15 cellular contexts compared by ENCODE assay signal in genomic region chr19:18421371-18421959, GRCh38. TPM values are rescaled to one million over a fixed set of nuclear protein-coding genes. Genes with fewer than 3 reads are reported as not detected.
DNase-seq lines count a peak whose midpoint lies in the region; ATAC-seq and TF ChIP-seq lines count a peak whose summit lies in the region.
"Had no signal": no experiment of that assay in that cellular context is flagged by ENCODE, and none has a peak within 500 bp of the region (broad histone marks: within the 10 kb centered on the region; RNA-seq: fewer than 3 reads in every experiment).

No MANE protein-coding gene starts in this region.

- no peak for TF ChIP-seq CTCF in brain (conservative IDR thresholded peaks at IDR 0.05)
- no peak for TF ChIP-seq CTCF in nephron progenitor cell (IDR thresholded peaks at IDR 0.05)
- no peak for TF ChIP-seq CTCF in right atrium auricular region (IDR thresholded peaks at IDR 0.05)

- H3K27ac ChIP-seq in BLaER1 (peak overlapping the region; percentile 94), KOPT-K1 (ENCODE audit: low read depth, low read length, poor library complexity, severe bottlenecking) (peak overlapping the region; percentile 86), right atrium auricular region (no peak overlapping the region)

- H3K4me1 Mint-ChIP-seq in brain, result peaks cover 80% of the 10 kb centered on the region
- peaks cover 76% of the 10 kb centered on the region for H3K4me1 Mint-ChIP-seq in nephron progenitor cell

- no peaks in the 10 kb centered on the region for H3K27me3 ChIP-seq in BLaER1
- no peaks in the 10 kb centered on the region for H3K27me3 ChIP-seq in right atrium auricular region
- H3K27me3 ChIP-seq: upper lobe of left lung had no signal

- no peaks in the 10 kb centered on the region for H3K36me3 Mint-ChIP-seq in brain
- no peaks in the 10 kb centered on the region for H3K36me3 Mint-ChIP-seq in nephron progenitor cell (ENCODE audit: low read depth)

- H3K4me2 ChIP-seq in BLaER1, result peak overlapping the region; percentile 98

- no peaks in the 10 kb centered on the region for H3K27me3 Mint-ChIP-seq in brain
- H3K27me3 Mint-ChIP-seq in nephron progenitor cell (ENCODE audit: low read depth, poor library complexity), result peaks cover 3% of the 10 kb centered on the region

- H4K20me1 ChIP-seq in BLaER1, result peaks cover 60% of the 10 kb centered on the region

- ATAC-seq in GM18868 (IDR thresholded peaks at IDR 0.05; ENCODE audit: unreplicated experiment), result no peak
- no peak for ATAC-seq in GM21717 (IDR thresholded peaks at IDR 0.05; ENCODE audit: unreplicated experiment)
- ATAC-seq: left ventricle myocardium superior had no signal

- H3K4me1 ChIP-seq in BLaER1 (peaks cover 89% of the 10 kb centered on the region), right atrium auricular region (peaks cover 0 to 86% of the 10 kb centered on the region in 2 donors)

- H3K27ac Mint-ChIP-seq in brain (peak overlapping the region; percentile 51 to 93 (median 88)), nephron progenitor cell (peak overlapping the region; percentile 32)

- H3K36me3 ChIP-seq in BLaER1, result 0 out of 2 replicates have a peak, but pooled peaks cover 7% of the 10 kb centered on the region
- 0 out of 2 replicates have a peak, but pooled peaks cover 9% of the 10 kb centered on the region for H3K36me3 ChIP-seq in KOPT-K1 (ENCODE audit: insufficient read depth, low read length)
- no peaks in the 10 kb centered on the region for H3K36me3 ChIP-seq in right atrium auricular region
- H3K36me3 ChIP-seq: upper lobe of left lung had no signal

- peak overlapping the region; percentile 92; the same call in 1 of the 2 replicates for H3K4me3 ChIP-seq in BLaER1
- no peak overlapping the region for H3K4me3 ChIP-seq in right atrium auricular region

- H3K9me3 Mint-ChIP-seq in brain (peaks cover 0 to 2% (median 0%) of the 10 kb centered on the region in 5 experiments), nephron progenitor cell (no peaks in the 10 kb centered on the region)

- H3K4me3 Mint-ChIP-seq in brain (peak overlapping the region; percentile 87 to 93 (median 88)), nephron progenitor cell (peak overlapping the region; percentile 83)

- H3K9me3 ChIP-seq in BLaER1, result no peaks in the 10 kb centered on the region
- H3K9me3 ChIP-seq in KOPT-K1 (ENCODE audit: insufficient read depth, low read length, poor library complexity, severe bottlenecking), result no peaks in the 10 kb centered on the region
- no peaks in the 10 kb centered on the region for H3K9me3 ChIP-seq in right atrium auricular region
- H3K9me3 ChIP-seq: upper lobe of left lung had no signal

- H3K9ac ChIP-seq in BLaER1, result peak overlapping the region; percentile 92

- DNase-seq in nephron progenitor cell, result no peak
- no peak for DNase-seq in NCI-H146 (lab: John Stamatoyannopoulos, UW)
- no peak for DNase-seq in right atrium auricular region (ENCODE audit: low spot score)
- DNase-seq: erythroblast; GDM1; left ventricle myocardium superior; NCI-H1694 treated with DMSO at 0.1 percent for 48 hours; stimulated activated CD4-positive, alpha-beta T cell treated with anti-CD3 and anti-CD28 coated beads, Interleukin-1b, Interleukin-23, amount 100 ng/mL, for 48 hours had no signal

RNA-seq across cellular contexts. Expression of gene SSBP4, which starts 2.3 kb away (rescaled TPM):
- 93.3 TPM for polyA plus RNA-seq in brain (ENCODE audit: insufficient read depth, low read depth, low replicate concordance)
- total RNA-seq in right atrium auricular region, result 10 to 100 TPM; 31.7 to 59.5 TPM

RNA-seq across cellular contexts. Expression of gene ISYNA1, which starts 16.5 kb away (rescaled TPM):
- polyA plus RNA-seq in brain (ENCODE audit: insufficient read depth, low read depth, low replicate concordance), result 120 TPM
- total RNA-seq in right atrium auricular region, result 10 to 100 TPM; 24.1 to 49.4 TPM

RNA-seq across cellular contexts. Expression of gene LRRC25, which starts 24.0 kb away (rescaled TPM):
- polyA plus RNA-seq in brain (ENCODE audit: insufficient read depth, low read depth, low replicate concordance), result 0.83 TPM
- 1 to 10 TPM; 2.6 to 6.8 TPM for total RNA-seq in right atrium auricular region
- total RNA-seq: SK-MEL-5 had no signal

RNA-seq across cellular contexts. Expression of gene GDF15, which starts 35.5 kb away (rescaled TPM):
- 5.2 TPM for polyA plus RNA-seq in brain (ENCODE audit: insufficient read depth, low read depth, low replicate concordance)
- 1 to 10 TPM; 1.1 to 2.7 TPM for total RNA-seq in right atrium auricular region

Comparison
In these comparisons a context has a peak if more than half of its experiments do, and no peak if none do; other contexts are left out.
1. H3K27ac ChIP-seq: peak in BLaER1 (single experiment) and KOPT-K1 (single experiment); none in right atrium auricular region (0 of 2).